Comparison of ENCODE assay signal across 8 cellular contexts in the genomic region with DNA sequence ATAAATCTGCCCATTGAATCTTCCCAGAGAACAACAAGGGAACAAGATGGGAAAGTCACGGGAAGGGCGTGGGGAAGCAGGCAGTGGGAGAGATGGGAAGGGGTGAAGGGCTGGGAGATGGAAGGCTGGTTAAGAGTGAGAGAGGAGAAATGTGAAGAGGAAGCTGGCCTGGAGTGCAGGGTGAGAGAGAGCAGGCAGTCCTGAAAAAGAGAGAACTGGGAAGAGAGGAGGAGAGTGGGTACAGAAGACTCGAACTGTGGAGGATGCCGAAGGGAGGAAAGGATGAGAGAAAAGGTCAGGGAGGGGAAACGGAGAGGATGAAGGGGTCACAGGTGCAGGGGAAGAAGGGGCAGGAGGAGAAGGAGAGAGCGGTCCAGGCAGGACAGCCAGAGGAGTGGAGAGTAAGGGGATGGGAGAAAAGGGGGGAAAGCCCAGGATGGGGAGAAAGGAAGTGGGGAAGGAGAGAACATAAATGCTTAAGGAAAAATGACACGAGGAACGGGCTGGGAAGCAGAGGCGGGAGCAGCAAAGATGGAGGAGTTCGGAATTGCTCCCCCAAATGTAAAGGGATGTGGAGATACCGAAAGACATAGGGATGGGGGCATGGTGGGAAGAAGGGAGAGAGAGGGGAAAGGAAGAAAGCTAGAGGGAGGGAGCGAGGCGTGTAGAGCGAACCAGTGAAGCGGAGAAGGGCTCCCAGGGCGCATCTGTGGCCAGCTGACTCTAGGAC. TPM values are rescaled to one million over a fixed set of nuclear protein-coding genes. Genes with fewer than 3 reads are reported as not detected.
DNase-seq lines count a peak whose midpoint lies in the region; ATAC-seq, FAIRE-seq and TF ChIP-seq lines count a peak whose summit lies in the region.

No MANE protein-coding gene starts in this region.

- no peaks in the 10 kb centered on the region for H3K9me3 Mint-ChIP-seq in CD8-positive, alpha-beta T cell

- no peak for DNase-seq in CD8-positive, alpha-beta T cell
- no peak for DNase-seq in Peyer's patch
- no peak for DNase-seq in endothelial cell of umbilical vein (ENCODE audit: low read depth, low spot score)
- DNase-seq in head of caudate nucleus, result no peak
- DNase-seq in kidney, result no peak
- DNase-seq in globus pallidus (ENCODE audit: low spot score), result no peak

- peaks cover 14% of the 10 kb centered on the region for H3K4me1 ChIP-seq in CD8-positive, alpha-beta T cell (ENCODE audit: insufficient read depth, low read length)
- H3K4me1 ChIP-seq in Peyer's patch (peaks cover 0 to 20% (median 17%) of the 10 kb centered on the region in 4 donors), endothelial cell of umbilical vein (ENCODE audit: control insufficient read depth, extremely low read depth, insufficient read depth, low read length) (peaks cover 4% of the 10 kb centered on the region), parathyroid adenoma (peaks cover 3% of the 10 kb centered on the region), kidney (ENCODE audit: control insufficient read depth in 1 of 2, insufficient read depth in 1 of 2, low read depth in 1 of 2, low read length in 2 of 2) (peaks cover 0 to 5% of the 10 kb centered on the region in 2 donors)

- no peaks in the 10 kb centered on the region for H3K36me3 Mint-ChIP-seq in CD8-positive, alpha-beta T cell

- TF ChIP-seq POLR2A in Peyer's patch (IDR thresholded peaks at IDR 0.05) (no peak), endothelial cell of umbilical vein (IDR thresholded peaks at IDR 0.05; ENCODE audit: low read depth, low read length) (no peak)

- no peaks in the 10 kb centered on the region for H4K20me1 ChIP-seq in endothelial cell of umbilical vein (replicated peaks; ENCODE audit: control insufficient read depth, extremely low read depth, insufficient read depth, low read length)

- H3K27ac ChIP-seq in CD8-positive, alpha-beta T cell (ENCODE audit: low read depth, low read length), result no peak overlapping the region
- H3K27ac ChIP-seq in Peyer's patch, result peak overlapping the region in 2 of 4 donors; percentile 2 to 50
- no peak overlapping the region for H3K27ac ChIP-seq in endothelial cell of umbilical vein (ENCODE audit: insufficient read depth, low read depth, low read length)
- no peak overlapping the region for H3K27ac ChIP-seq in parathyroid adenoma
- H3K27ac ChIP-seq in kidney (ENCODE audit: low read depth in 2 of 2, low read length in 2 of 2), result no peak overlapping the region

- dilution Hi-C loops in endothelial cell of umbilical vein (cut with MboI; ENCODE audit: extremely low pct_ligation_motif_present, low sequenced_read_pairs), result no loop called here

- H3K9ac ChIP-seq in endothelial cell of umbilical vein (replicated peaks; ENCODE audit: extremely low read depth, insufficient read depth, low read length) (no peak overlapping the region), parathyroid adenoma (no peak overlapping the region), kidney (ENCODE audit: low read length in 2 of 2) (no peak overlapping the region)

- H3K27me3 ChIP-seq in CD8-positive, alpha-beta T cell (ENCODE audit: insufficient read depth, low read length), result peaks cover 16% of the 10 kb centered on the region
- H3K27me3 ChIP-seq in Peyer's patch (peaks cover 0 to 24% of the 10 kb centered on the region in 2 donors), endothelial cell of umbilical vein (ENCODE audit: control insufficient read depth in 2 of 2, insufficient read depth in 2 of 2, low read length in 2 of 2) (peaks cover 33 to 47% of the 10 kb centered on the region in 2 experiments), parathyroid adenoma (ENCODE audit: control insufficient read depth, insufficient read depth, low read length) (no peaks in the 10 kb centered on the region)

- intact Hi-C loops in CD8-positive, alpha-beta T cell (cut with DNase I, micrococcal nuclease), result no loop called here
- intact Hi-C loops in endothelial cell of umbilical vein (cut with micrococcal nuclease) (loop anchor here (1.0 to 5.0 kb wide), 2 partner anchors 10 to 147 kb away; a partner anchor contains a TSS), head of caudate nucleus (cut with DNase I) (no loop called here), kidney (cut with DNase I) (no loop called here)

- CTCF ChIA-PET in CD8-positive, alpha-beta T cell (lab: Charles Lee), result no interaction called here
- CTCF ChIA-PET in endothelial cell of umbilical vein (lab: Charles Lee), result interaction anchor here (1.3 to 4.8 kb wide), 5 partner anchors 10 to 135 kb away, joined by 3 to 63 read pairs (median 7); no protein-coding TSS in a partner anchor

- no peaks in the 10 kb centered on the region for H3K9me1 ChIP-seq in endothelial cell of umbilical vein (replicated peaks; ENCODE audit: control insufficient read depth, extremely low read depth, insufficient read depth, low read length)

- FAIRE-seq in endothelial cell of umbilical vein (lab: Jason Lieb, UNC) (no peak), kidney (lab: Jason Lieb, UNC) (no peak)

- H3K79me2 ChIP-seq in endothelial cell of umbilical vein (ENCODE audit: control insufficient read depth, insufficient read depth, low read length), result no peaks in the 10 kb centered on the region
- no peaks in the 10 kb centered on the region for H3K79me2 ChIP-seq in parathyroid adenoma

- no peak for ATAC-seq in CD8-positive, alpha-beta T cell
- ATAC-seq in GM19035 (IDR thresholded peaks at IDR 0.05; ENCODE audit: unreplicated experiment), result no peak

- POLR2A ChIA-PET in CD8-positive, alpha-beta T cell (lab: Charles Lee), result interaction anchor here (2.3 kb wide), 1 partner anchor 24 kb away, joined by 9 read pairs; a partner anchor contains a TSS
- POLR2A ChIA-PET in endothelial cell of umbilical vein (lab: Charles Lee), result no interaction called here

- H3K27ac Mint-ChIP-seq in CD8-positive, alpha-beta T cell, result no peak overlapping the region

- H2AFZ ChIP-seq in endothelial cell of umbilical vein (ENCODE audit: low read depth, low read length) (peak overlapping the region; percentile 24), parathyroid adenoma (peak overlapping the region; percentile 70)

- H3K4me2 ChIP-seq in endothelial cell of umbilical vein (ENCODE audit: insufficient read depth, low read length), result no peak overlapping the region
- peak overlapping the region; percentile 83 for H3K4me2 ChIP-seq in parathyroid adenoma (ENCODE audit: low read length)

- BruUV-seq in endothelial cell of umbilical vein (replicated peaks; lab: Mats Ljungman, UMichigan), result no TSS peak

- H3K27me3 Mint-ChIP-seq in CD8-positive, alpha-beta T cell (ENCODE audit: low read depth), result peaks cover 46% of the 10 kb centered on the region

- H3K4me3 Mint-ChIP-seq in CD8-positive, alpha-beta T cell, result peak overlapping the region; percentile 63

- H3K9me3 ChIP-seq in CD8-positive, alpha-beta T cell (ENCODE audit: low read length), result no peaks in the 10 kb centered on the region
- H3K9me3 ChIP-seq in Peyer's patch (no peaks in the 10 kb centered on the region), endothelial cell of umbilical vein (replicated peaks; ENCODE audit: control insufficient read depth, insufficient read depth, low read length) (no peaks in the 10 kb centered on the region), parathyroid adenoma (ENCODE audit: control insufficient read depth, low read length) (no peaks in the 10 kb centered on the region), kidney (ENCODE audit: control insufficient read depth in 1 of 2, low read length in 2 of 2) (no peaks in the 10 kb centered on the region)

- TF ChIP-seq CTCF in CD8-positive, alpha-beta T cell (IDR thresholded peaks at IDR 0.05), result no peak
- no peak for TF ChIP-seq CTCF in Peyer's patch (IDR thresholded peaks at IDR 0.05)
- TF ChIP-seq CTCF in endothelial cell of umbilical vein (IDR thresholded peaks at IDR 0.05; ENCODE audit: extremely low read depth in 1 of 2, insufficient read depth in 1 of 2, low read depth in 1 of 2, low read length in 2 of 2), result no peak
- TF ChIP-seq CTCF in parathyroid adenoma (IDR thresholded peaks at IDR 0.05), result no peak
- TF ChIP-seq CTCF in kidney (IDR thresholded peaks at IDR 0.05; ENCODE audit: borderline replicate concordance, extremely low read depth, insufficient read depth), result no peak

- H3K4me1 Mint-ChIP-seq in CD8-positive, alpha-beta T cell (ENCODE audit: low read depth), result peaks cover 18% of the 10 kb centered on the region

- H3K4me3 ChIP-seq in CD8-positive, alpha-beta T cell (ENCODE audit: low read depth, low read length), result no peak overlapping the region
- H3K4me3 ChIP-seq in Peyer's patch (peak overlapping the region; percentile 40 to 56 (median 50)), endothelial cell of umbilical vein (replicated peaks in 1 of 3; ENCODE audit: insufficient read depth in 1 of 3, low read depth in 1 of 3, low read length in 3 of 3) (no peak overlapping the region), parathyroid adenoma (ENCODE audit: low read depth, low read length) (peak overlapping the region; percentile 53), kidney (ENCODE audit: low read length in 2 of 2) (no peak overlapping the region)

- H3K36me3 ChIP-seq in CD8-positive, alpha-beta T cell (ENCODE audit: insufficient read depth, low read length), result no peaks in the 10 kb centered on the region
- no peaks in the 10 kb centered on the region for H3K36me3 ChIP-seq in Peyer's patch
- no peaks in the 10 kb centered on the region for H3K36me3 ChIP-seq in endothelial cell of umbilical vein (ENCODE audit: control insufficient read depth in 2 of 2, extremely low read depth in 1 of 2, insufficient read depth in 2 of 2, low read length in 2 of 2)
- no peaks in the 10 kb centered on the region for H3K36me3 ChIP-seq in parathyroid adenoma (ENCODE audit: control insufficient read depth, insufficient read depth, low read length)
- no peaks in the 10 kb centered on the region for H3K36me3 ChIP-seq in kidney (ENCODE audit: control insufficient read depth in 1 of 2, insufficient read depth in 2 of 2, low read length in 2 of 2)

RNA-seq across cellular contexts. Expression of a gene that starts 1.2 kb away (rescaled TPM):
- under 1 TPM; 0.17 to 0.52 TPM for total RNA-seq in CD8-positive, alpha-beta T cell
- total RNA-seq in Peyer's patch (not detected), endothelial cell of umbilical vein (0.14 and 0.55 TPM in 2 replicates), kidney (0.63 TPM)
- polyA plus RNA-seq in endothelial cell of umbilical vein (0.08 and 0.10 TPM in 2 replicates), kidney (ENCODE audit: insufficient read depth, low read depth, low replicate concordance) (0.45 TPM)
- polyA plus RNA-seq in endothelial cell of umbilical vein (2011; cell fraction: cytosol; rRNA removed), result 0.05 and 0.13 TPM in 2 replicates
- 0.08 TPM in 2 replicates for polyA plus RNA-seq in endothelial cell of umbilical vein (2011; cell fraction: nucleus; rRNA removed)
- polyA plus RNA-seq in endothelial cell of umbilical vein (2012), result 0.17 and 0.50 TPM in 2 replicates
- polyA minus RNA-seq in endothelial cell of umbilical vein, result not detected in 2 replicates
- polyA minus RNA-seq in endothelial cell of umbilical vein (2011; cell fraction: cytosol; rRNA and poly(A)+ RNA removed), result not detected
- not detected in 2 replicates for polyA minus RNA-seq in endothelial cell of umbilical vein (2011; cell fraction: nucleus; rRNA and poly(A)+ RNA removed)

RNA-seq across cellular contexts. Expression of a gene that starts 10.2 kb away (rescaled TPM):
- 10 to 100 TPM; 61.8 to 63.8 TPM for total RNA-seq in CD8-positive, alpha-beta T cell
- 10 to 100 TPM; 35.6 to 96.6 (median 80.2) TPM for total RNA-seq in Peyer's patch
- total RNA-seq in endothelial cell of umbilical vein, result 52.8 and 58.5 TPM in 2 replicates
- polyA plus RNA-seq in endothelial cell of umbilical vein, result 58.3 and 67.5 TPM in 2 replicates
- 50.6 and 51.3 TPM in 2 replicates for polyA plus RNA-seq in endothelial cell of umbilical vein (2011; cell fraction: cytosol; rRNA removed)
- polyA plus RNA-seq in endothelial cell of umbilical vein (2011; cell fraction: nucleus; rRNA removed), result 180 and 198 TPM in 2 replicates
- 48.8 and 55.5 TPM in 2 replicates for polyA plus RNA-seq in endothelial cell of umbilical vein (2012)
- 69.6 and 82.8 TPM in 2 replicates for polyA minus RNA-seq in endothelial cell of umbilical vein
- 31.3 TPM for polyA minus RNA-seq in endothelial cell of umbilical vein (2011; cell fraction: cytosol; rRNA and poly(A)+ RNA removed)
- 57.6 and 71.5 TPM in 2 replicates for polyA minus RNA-seq in endothelial cell of umbilical vein (2011; cell fraction: nucleus; rRNA and poly(A)+ RNA removed)
- total RNA-seq in kidney, result 51.6 TPM
- 19.7 TPM for polyA plus RNA-seq in kidney (ENCODE audit: insufficient read depth, low read depth, low replicate concordance)

RNA-seq across cellular contexts. Expression of a gene that starts 24.4 kb away (rescaled TPM):
- 10 to 100 TPM; 11.0 to 11.1 TPM for total RNA-seq in CD8-positive, alpha-beta T cell
- total RNA-seq in Peyer's patch (10 to 100 TPM; 38.4 to 72.6 (median 51.8) TPM), endothelial cell of umbilical vein (36.5 and 41.1 TPM in 2 replicates), kidney (71.9 TPM)
- polyA plus RNA-seq in endothelial cell of umbilical vein (104 and 112 TPM in 2 replicates), kidney (ENCODE audit: insufficient read depth, low read depth, low replicate concordance) (94.1 TPM)
- polyA plus RNA-seq in endothelial cell of umbilical vein (2011; cell fraction: cytosol; rRNA removed), result 85.3 and 85.9 TPM in 2 replicates
- polyA plus RNA-seq in endothelial cell of umbilical vein (2011; cell fraction: nucleus; rRNA removed), result 81.1 and 86.9 TPM in 2 replicates
- 42.2 and 52.7 TPM in 2 replicates for polyA plus RNA-seq in endothelial cell of umbilical vein (2012)
- 34.1 and 41.1 TPM in 2 replicates for polyA minus RNA-seq in endothelial cell of umbilical vein
- polyA minus RNA-seq in endothelial cell of umbilical vein (2011; cell fraction: cytosol; rRNA and poly(A)+ RNA removed), result 16.7 TPM
- polyA minus RNA-seq in endothelial cell of umbilical vein (2011; cell fraction: nucleus; rRNA and poly(A)+ RNA removed), result 11.3 TPM in 2 replicates

RNA-seq across cellular contexts. Expression of a gene that starts 36.5 kb away (rescaled TPM):
- total RNA-seq in CD8-positive, alpha-beta T cell, result 10 to 100 TPM; 14.1 to 15.9 TPM
- 100 to 1,000 TPM in 1 of 4 donors, 10 to 100 TPM in 3; 32.6 to 109 (median 45.4) TPM for total RNA-seq in Peyer's patch
- 26.3 and 34.7 TPM in 2 replicates for total RNA-seq in endothelial cell of umbilical vein
- 49.6 and 52.0 TPM in 2 replicates for polyA plus RNA-seq in endothelial cell of umbilical vein
- polyA plus RNA-seq in endothelial cell of umbilical vein (2011; cell fraction: cytosol; rRNA removed), result 60.5 and 62.5 TPM in 2 replicates
- polyA plus RNA-seq in endothelial cell of umbilical vein (2011; cell fraction: nucleus; rRNA removed), result 144 and 179 TPM in 2 replicates
- 31.1 and 38.8 TPM in 2 replicates for polyA plus RNA-seq in endothelial cell of umbilical vein (2012)
- polyA minus RNA-seq in endothelial cell of umbilical vein, result 24.0 and 24.5 TPM in 2 replicates
- polyA minus RNA-seq in endothelial cell of umbilical vein (2011; cell fraction: cytosol; rRNA and poly(A)+ RNA removed), result 5.7 TPM
- polyA minus RNA-seq in endothelial cell of umbilical vein (2011; cell fraction: nucleus; rRNA and poly(A)+ RNA removed), result 17.5 and 26.9 TPM in 2 replicates
- 42.6 TPM for total RNA-seq in kidney
- 56.0 TPM for polyA plus RNA-seq in kidney (ENCODE audit: insufficient read depth, low read depth, low replicate concordance)

RNA-seq across cellular contexts. Expression of a gene that starts 52.2 kb away (rescaled TPM):
- total RNA-seq in CD8-positive, alpha-beta T cell, result 1 to 10 TPM; 1.2 to 1.7 TPM
- total RNA-seq in Peyer's patch, result 10 to 100 TPM in 2 of 4 donors, 1 to 10 TPM in 2; 5.1 to 12.1 (median 10.3) TPM
- total RNA-seq in endothelial cell of umbilical vein, result 0.97 and 1.3 TPM in 2 replicates
- 5.5 and 5.7 TPM in 2 replicates for polyA plus RNA-seq in endothelial cell of umbilical vein
- 2.0 and 3.4 TPM in 2 replicates for polyA plus RNA-seq in endothelial cell of umbilical vein (2011; cell fraction: cytosol; rRNA removed)
- 2.5 and 3.2 TPM in 2 replicates for polyA plus RNA-seq in endothelial cell of umbilical vein (2011; cell fraction: nucleus; rRNA removed)
- 0.32 and 0.82 TPM in 2 replicates for polyA plus RNA-seq in endothelial cell of umbilical vein (2012)
- 4.5 and 5.2 TPM in 2 replicates for polyA minus RNA-seq in endothelial cell of umbilical vein
- polyA minus RNA-seq in endothelial cell of umbilical vein (2011; cell fraction: cytosol; rRNA and poly(A)+ RNA removed), result not detected
- 1.6 and 1.8 TPM in 2 replicates for polyA minus RNA-seq in endothelial cell of umbilical vein (2011; cell fraction: nucleus; rRNA and poly(A)+ RNA removed)
- total RNA-seq in kidney, result 3.4 TPM
- polyA plus RNA-seq in kidney (ENCODE audit: insufficient read depth, low read depth, low replicate concordance), result 2.1 TPM

Comparison
In these comparisons a context has a peak if more than half of its experiments do, and no peak if none do; other contexts are left out.
1. H3K4me3 ChIP-seq: peak in Peyer's patch (4 of 4) and parathyroid adenoma (single experiment); none in CD8-positive, alpha-beta T cell (single experiment), endothelial cell of umbilical vein (0 of 3) and kidney (0 of 2).